In the genomic region with DNA sequence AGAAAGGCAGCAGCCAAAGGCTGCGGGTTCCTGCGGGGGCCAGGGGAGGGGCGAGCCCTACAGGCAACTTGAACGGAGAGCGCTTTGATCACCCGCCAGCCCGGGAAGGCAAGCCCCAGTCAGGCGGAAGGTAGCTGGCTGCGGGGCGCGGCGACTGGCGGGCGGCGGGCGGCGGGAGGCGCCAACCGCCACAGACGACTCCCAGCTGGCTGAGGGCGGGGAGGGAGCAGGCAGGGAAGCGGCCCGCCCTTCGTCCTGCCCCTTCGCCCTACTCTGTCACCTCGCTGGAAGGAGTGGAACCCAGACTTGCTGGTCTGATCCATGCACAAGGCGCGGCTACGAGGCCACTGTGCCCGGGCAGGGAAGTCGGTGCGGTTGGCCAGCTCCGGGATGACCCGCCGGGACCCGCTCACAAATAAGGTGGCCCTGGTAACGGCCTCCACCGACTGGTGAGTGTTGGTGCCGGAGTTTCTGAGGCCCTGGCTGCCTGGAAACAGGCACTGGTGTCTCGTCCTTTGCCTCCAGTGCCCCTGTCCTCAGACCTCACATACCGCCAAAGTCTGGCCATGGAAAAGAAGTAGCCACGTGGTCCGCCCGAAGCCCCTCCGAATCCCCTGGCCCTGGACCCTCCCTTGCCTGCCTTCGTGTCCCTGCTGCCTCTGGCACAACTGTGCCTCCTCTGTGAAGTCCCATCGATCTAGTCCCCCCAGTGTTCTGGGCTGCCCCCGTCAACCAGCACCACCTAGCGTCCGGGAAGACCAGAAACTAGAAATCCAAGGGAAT, we compare ENCODE assay signal across 8 cellular contexts. TPM values are rescaled to one million over a fixed set of nuclear protein-coding genes. Genes with fewer than 3 reads are reported as not detected.
DNase-seq lines count a peak whose midpoint lies in the region; ATAC-seq, FAIRE-seq and TF ChIP-seq lines count a peak whose summit lies in the region.
"Not testable (repeated sequence)": the region's sequence is repeated elsewhere in the genome, so short reads cannot be mapped to it uniquely, and the experiment has no call there.

No MANE protein-coding gene starts in this region.

- H3K79me2 ChIP-seq in astrocyte (ENCODE audit: insufficient read depth, low read length); trophoblast cell (ENCODE audit: control insufficient read depth, insufficient read depth, low read length, poor library complexity): not testable (repeated sequence)

- peak overlapping the region; percentile 59 for H3K4me3 ChIP-seq in astrocyte (ENCODE audit: insufficient read depth, low read depth, low read length)
- peak overlapping the region; percentile 70 for H3K4me3 ChIP-seq in trophoblast cell (ENCODE audit: low read depth, low read length)
- H3K4me3 ChIP-seq in upper lobe of left lung = peak overlapping the region; percentile 50 to 65 (median 56)

- H2BK12ac ChIP-seq in trophoblast cell (ENCODE audit: low read length) = not testable (repeated sequence)

- H3K4me3 Mint-ChIP-seq in astrocyte (ENCODE audit: unreplicated experiment) = peak overlapping the region; percentile 97

- not testable (repeated sequence) for H4K20me1 ChIP-seq in astrocyte (ENCODE audit: insufficient read depth, low read length)

- H3K4me1 ChIP-seq in astrocyte (ENCODE audit: insufficient read depth, low read length); trophoblast cell (ENCODE audit: control insufficient read depth in 1 of 2, insufficient read depth in 2 of 2, low read length in 2 of 2): not testable (repeated sequence)
- peaks cover 5 to 13% (median 9%) of the 10 kb centered on the region in 4 donors for H3K4me1 ChIP-seq in upper lobe of left lung

- not testable (repeated sequence) for H3K23ac ChIP-seq in trophoblast cell (ENCODE audit: low read length)

- WGBS in trophoblast cell (ENCODE audit: extremely low coverage, insufficient coverage, insufficient read length) = no CpG with 5 or more reads among the region's 50 CpGs
- 0 to 1% methylated on average over 23 to 32 of the region's 50 CpGs for WGBS in upper lobe of left lung, 2 donors

- peak overlapping the region; percentile 52 for H4K91ac ChIP-seq in trophoblast cell (ENCODE audit: low read depth, low read length)

- peaks cover 14% of the 10 kb centered on the region for H3K9me3 Mint-ChIP-seq in astrocyte (ENCODE audit: unreplicated experiment)

- not testable (repeated sequence) for H2BK120ac ChIP-seq in trophoblast cell (ENCODE audit: insufficient read depth, low read length, poor library complexity)

- H2BK5ac ChIP-seq in trophoblast cell (ENCODE audit: low read depth, low read length, poor library complexity) = not testable (repeated sequence)

- not testable (repeated sequence) for H3K79me1 ChIP-seq in trophoblast cell (ENCODE audit: low read length)

- TF ChIP-seq CTCF in astrocyte (IDR thresholded peaks at IDR 0.05; ENCODE audit: insufficient read depth, low read depth, low read length) (peak; percentile 53), upper lobe of left lung (IDR thresholded peaks at IDR 0.05) (peak; percentile 59 to 79 (median 64))

- FAIRE-seq in GM12892 (lab: Jason Lieb, UNC); astrocyte (lab: Jason Lieb, UNC): not testable (repeated sequence)

- H4K12ac ChIP-seq in trophoblast cell (ENCODE audit: low read depth, low read length) = peak overlapping the region; percentile 55

- H3K4ac ChIP-seq in trophoblast cell (ENCODE audit: low read depth, low read length) = not testable (repeated sequence)

- not testable (repeated sequence) for H3K27ac ChIP-seq in astrocyte (ENCODE audit: low read depth, low read length); trophoblast cell (ENCODE audit: low read depth, low read length)
- H3K27ac ChIP-seq in upper lobe of left lung = peak overlapping the region; percentile 79 to 95 (median 90)

- TF ChIP-seq POLR2A in GM12892 (IDR thresholded peaks at IDR 0.05; ENCODE audit: low read depth, low read length) = peak; percentile 35; the same call in 1 of the 2 replicates
- peak in 2 of 4 donors; percentile 36 to 57 for TF ChIP-seq POLR2A in upper lobe of left lung (IDR thresholded peaks at IDR 0.05)

- not testable (repeated sequence) for H3K4me1 Mint-ChIP-seq in astrocyte (ENCODE audit: low read depth, unreplicated experiment)

- H3K9me3 ChIP-seq in astrocyte (ENCODE audit: insufficient read depth, low read depth, low read length); trophoblast cell (ENCODE audit: insufficient read depth, low read depth, low read length); upper lobe of left lung: not testable (repeated sequence)

- not testable (repeated sequence) for H2AK5ac ChIP-seq in trophoblast cell (ENCODE audit: low read length)

- H4K8ac ChIP-seq in trophoblast cell (ENCODE audit: low read depth, low read length) = peak overlapping the region; percentile 64

- H3K27ac Mint-ChIP-seq in astrocyte (ENCODE audit: unreplicated experiment) = peak overlapping the region; percentile 80

- H3K36me3 ChIP-seq in astrocyte (ENCODE audit: insufficient read depth, low read length); trophoblast cell (ENCODE audit: control insufficient read depth in 1 of 2, insufficient read depth in 2 of 2, low read length in 2 of 2); upper lobe of left lung: not testable (repeated sequence)

- peak overlapping the region; percentile 41 for H3K14ac ChIP-seq in trophoblast cell (ENCODE audit: low read length)

- H3K9ac ChIP-seq in astrocyte (ENCODE audit: low read length) = peak overlapping the region; percentile 74
- not testable (repeated sequence) for H3K9ac ChIP-seq in trophoblast cell (ENCODE audit: low read length)

- not testable (repeated sequence) for H3K27me3 Mint-ChIP-seq in astrocyte (ENCODE audit: low read depth, unreplicated experiment)

- DNase-seq in GM12892 (ENCODE audit: insufficient read length) = peak; percentile 42
- DNase-seq in NCI-H1930 (lab: John Stamatoyannopoulos, UW) = peak; percentile 63 to 67
- DNase-seq in T-helper 2 cell = peak in 4 of 5 experiments; percentile 30 to 71 (median 56)
- peak; percentile 39 for DNase-seq in astrocyte (ENCODE audit: low read depth)
- DNase-seq in left ventricle myocardium superior = peak; percentile 92
- peak; percentile 67 to 73 for DNase-seq in trophoblast cell
- DNase-seq in upper lobe of left lung = peak; percentile 84 to 96

- H3K4me2 ChIP-seq in astrocyte (ENCODE audit: low read length) (peak overlapping the region; percentile 94), trophoblast cell (ENCODE audit: low read length) (peak overlapping the region; percentile 64)

- TF ChIP-seq EP300 in upper lobe of left lung (IDR thresholded peaks at IDR 0.05) = not testable (repeated sequence)

- H3K36me3 Mint-ChIP-seq in astrocyte (ENCODE audit: low read depth, unreplicated experiment) = not testable (repeated sequence)

- peak overlapping the region; percentile 72 for H3K18ac ChIP-seq in trophoblast cell (ENCODE audit: low read length)

- ATAC-seq in HG02943 (IDR thresholded peaks at IDR 0.05; ENCODE audit: low read depth, unreplicated experiment) = peak; percentile 70
- ATAC-seq in left ventricle myocardium superior = peak; percentile 98
- peak; percentile 95 to 96 for ATAC-seq in upper lobe of left lung (ENCODE audit: low FRiP score in 2 of 2)

- intact Hi-C loops in left ventricle myocardium superior (cut with micrococcal nuclease) = not testable (repeated sequence)

- peak overlapping the region; percentile 96 for H2AFZ ChIP-seq in astrocyte (ENCODE audit: low read depth, low read length)
- peak overlapping the region; percentile 64 for H2AFZ ChIP-seq in trophoblast cell (ENCODE audit: insufficient read depth, low read length, poor library complexity)

- H3K27me3 ChIP-seq in astrocyte (ENCODE audit: insufficient read depth, low read length); trophoblast cell (ENCODE audit: insufficient read depth, low read length); upper lobe of left lung: not testable (repeated sequence)

RNA-seq across cellular contexts. Expression of a gene that starts 15.4 kb away (rescaled TPM):
- polyA plus RNA-seq in GM12892 (2012; ENCODE audit: missing spikeins) = 0.95 TPM
- 0.34 and 0.38 TPM in 2 replicates for total RNA-seq in astrocyte
- 0.12 TPM for total RNA-seq in left ventricle myocardium superior
- 0.04 and 0.06 TPM in 2 replicates for polyA plus RNA-seq in trophoblast cell (2013)
- total RNA-seq in upper lobe of left lung = 10 to 100 TPM in 1 of 6 donors, 1 to 10 TPM in 3, under 1 TPM in 2; 0.39 to 15.7 (median 1.2) TPM

RNA-seq across cellular contexts. Expression of a gene that starts 35.0 kb away (rescaled TPM):
- not detected for polyA plus RNA-seq in GM12892 (2012; ENCODE audit: missing spikeins)
- total RNA-seq in astrocyte = not detected in 2 replicates
- not detected for total RNA-seq in left ventricle myocardium superior
- not detected in 2 replicates for polyA plus RNA-seq in trophoblast cell (2013)
- not detected for total RNA-seq in upper lobe of left lung

RNA-seq across cellular contexts. Expression of a gene that starts 47.6 kb away (rescaled TPM):
- polyA plus RNA-seq in GM12892 (2012; ENCODE audit: missing spikeins) = 19.7 TPM
- 13.4 and 15.8 TPM in 2 replicates for total RNA-seq in astrocyte
- total RNA-seq in left ventricle myocardium superior = 15.2 TPM
- polyA plus RNA-seq in trophoblast cell (2013) = 16.3 and 16.6 TPM in 2 replicates
- 10 to 100 TPM; 13.2 to 27.4 (median 18.2) TPM for total RNA-seq in upper lobe of left lung

RNA-seq across cellular contexts. Expression of a gene that starts 57.7 kb away (rescaled TPM):
- 33.9 TPM for polyA plus RNA-seq in GM12892 (2012; ENCODE audit: missing spikeins)
- total RNA-seq in astrocyte (73.8 and 101 TPM in 2 replicates), left ventricle myocardium superior (3.0 TPM), upper lobe of left lung (10 to 100 TPM; 27.2 to 70.3 (median 34.9) TPM)
- polyA plus RNA-seq in trophoblast cell (2013) = 15.8 and 16.8 TPM in 2 replicates

Comparison
In these comparisons a context has a peak if more than half of its experiments do, and no peak if none do; other contexts are left out.
1. DNase-seq: peak in every context shown above with its lines; median percentile 92 in left ventricle myocardium superior; 90 in upper lobe of left lung; 70 in trophoblast cell; 65 in NCI-H1930; 56 in T-helper 2 cell; 42 in GM12892; 39 in astrocyte.